Comparison of ENCODE assay signal across 11 cellular contexts in the genomic region with DNA sequence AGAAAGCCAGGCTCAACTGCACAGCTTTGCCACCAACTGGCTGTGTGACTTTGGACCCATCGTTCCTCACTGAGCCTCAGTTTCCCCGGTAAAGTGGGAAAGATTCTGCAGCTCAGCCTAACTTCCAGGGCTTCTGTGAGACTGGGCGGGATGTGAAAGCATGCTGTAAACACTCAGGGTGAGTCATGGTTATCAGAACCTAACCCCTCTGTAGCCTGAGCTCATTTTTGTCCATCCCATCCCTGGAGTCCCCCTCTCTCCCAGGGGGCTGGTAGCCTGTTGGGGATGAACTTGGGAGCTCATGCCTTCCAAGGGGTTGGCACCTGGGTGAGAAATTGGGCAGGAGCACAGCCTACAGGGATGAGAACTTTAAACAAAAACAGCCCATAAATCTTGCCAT. TPM values are rescaled to one million over a fixed set of nuclear protein-coding genes. Genes with fewer than 3 reads are reported as not detected.
DNase-seq lines count a peak whose midpoint lies in the region; ATAC-seq, FAIRE-seq and TF ChIP-seq lines count a peak whose summit lies in the region.
"Had no signal": no experiment of that assay in that cellular context is flagged by ENCODE, and none has a peak within 500 bp of the region (broad histone marks: within the 10 kb centered on the region; RNA-seq: fewer than 3 reads in every experiment).

No MANE protein-coding gene starts in this region.

- 83 to 100% methylated on average over 3 of the region's 3 CpGs for WGBS in tibial nerve, 2 donors

- H3K9me3 Mint-ChIP-seq in activated naive CD4-positive, alpha-beta T cell treated with anti-CD3 and anti-CD28 coated beads, Interleukin-2, amount 10 ng/mL, durations not matched to agents 7 days and 5 days: no peaks in the 10 kb centered on the region
- H3K9me3 Mint-ChIP-seq in activated T-helper 17 cell treated with anti-CD3 and anti-CD28 coated beads, Interleukin-2, amount 50 U/mL, for 72 hours: no peaks in the 10 kb centered on the region

- no peak for TF ChIP-seq CTCF in left lung (IDR thresholded peaks at IDR 0.05)
- TF ChIP-seq CTCF in tibial nerve (IDR thresholded peaks at IDR 0.05): no peak

- H3K27me3 Mint-ChIP-seq in activated naive CD4-positive, alpha-beta T cell treated with anti-CD3 and anti-CD28 coated beads, Interleukin-2, amount 10 ng/mL, durations not matched to agents 7 days and 5 days: no peaks in the 10 kb centered on the region
- no peaks in the 10 kb centered on the region for H3K27me3 Mint-ChIP-seq in activated T-helper 17 cell treated with anti-CD3 and anti-CD28 coated beads, Interleukin-2, amount 50 U/mL, for 72 hours

- peak overlapping the region; percentile 85 for H3K4me3 Mint-ChIP-seq in activated naive CD4-positive, alpha-beta T cell treated with anti-CD3 and anti-CD28 coated beads, Interleukin-2, amount 10 ng/mL, durations not matched to agents 7 days and 5 days
- peak overlapping the region; percentile 82 for H3K4me3 Mint-ChIP-seq in activated T-helper 17 cell treated with anti-CD3 and anti-CD28 coated beads, Interleukin-2, amount 50 U/mL, for 72 hours

- H3K36me3 Mint-ChIP-seq in activated naive CD4-positive, alpha-beta T cell treated with anti-CD3 and anti-CD28 coated beads, Interleukin-2, amount 10 ng/mL, durations not matched to agents 7 days and 5 days: peaks cover 51% of the 10 kb centered on the region
- H3K36me3 Mint-ChIP-seq in activated T-helper 17 cell treated with anti-CD3 and anti-CD28 coated beads, Interleukin-2, amount 50 U/mL, for 72 hours (ENCODE audit: low read depth): peaks cover 40% of the 10 kb centered on the region

- TF ChIP-seq EP300 in tibial nerve (IDR thresholded peaks at IDR 0.05): no peak

- H3K4me1 ChIP-seq in left lung (peaks cover 0 to 78% of the 10 kb centered on the region in 2 donors), tibial nerve (peaks cover 0 to 54% (median 31%) of the 10 kb centered on the region in 4 donors)

- no peak for FAIRE-seq in urothelium cell line (lab: Jason Lieb, UNC)
- FAIRE-seq: endothelial cell of umbilical vein had no signal

- peak overlapping the region; percentile 88 for H3K27ac Mint-ChIP-seq in activated naive CD4-positive, alpha-beta T cell treated with anti-CD3 and anti-CD28 coated beads, Interleukin-2, amount 10 ng/mL, durations not matched to agents 7 days and 5 days
- H3K27ac Mint-ChIP-seq in activated T-helper 17 cell treated with anti-CD3 and anti-CD28 coated beads, Interleukin-2, amount 50 U/mL, for 72 hours: peak overlapping the region; percentile 89

- peak; percentile 61 for ATAC-seq in activated T-helper 17 cell treated with anti-CD3 and anti-CD28 coated beads, Interleukin-2, amount 50 U/mL, for 72 hours (replicated peaks)
- no peak for ATAC-seq in left lung
- no peak for ATAC-seq in sciatic nerve
- no peak for ATAC-seq in GM18520 (IDR thresholded peaks at IDR 0.05; ENCODE audit: unreplicated experiment)
- ATAC-seq: Panc1 had no signal

- TF ChIP-seq POLR2A in tibial nerve (IDR thresholded peaks at IDR 0.05): no peak

- H3K4me1 Mint-ChIP-seq in activated naive CD4-positive, alpha-beta T cell treated with anti-CD3 and anti-CD28 coated beads, Interleukin-2, amount 10 ng/mL, durations not matched to agents 7 days and 5 days: peaks cover 80% of the 10 kb centered on the region
- peaks cover 62% of the 10 kb centered on the region for H3K4me1 Mint-ChIP-seq in activated T-helper 17 cell treated with anti-CD3 and anti-CD28 coated beads, Interleukin-2, amount 50 U/mL, for 72 hours

- H3K4me3 ChIP-seq in left lung: peak overlapping the region in 1 of 2 donors; percentile 72
- H3K4me3 ChIP-seq in tibial nerve: peak overlapping the region in 1 of 4 donors; percentile 82

- intact Hi-C loops in left lung (cut with DNase I): no loop called here
- intact Hi-C loops in sciatic nerve (cut with DNase I): no loop called here

- peak overlapping the region; percentile 71 to 92 for H3K27ac ChIP-seq in left lung
- H3K27ac ChIP-seq in tibial nerve: peak overlapping the region in 3 of 4 donors; percentile 81 to 90 (median 87)

- peak; percentile 25 for DNase-seq in activated naive CD4-positive, alpha-beta T cell treated with anti-CD3 and anti-CD28 coated beads, Interleukin-2, amount 10 ng/mL, durations not matched to agents 7 days and 5 days
- DNase-seq in activated naive CD4-positive, alpha-beta T cell (lab: John Stamatoyannopoulos, UW): no peak
- no peak for DNase-seq in left lung
- DNase-seq in tibial nerve (ENCODE audit: low spot score in 2 of 2): no peak
- no peak for DNase-seq in sciatic nerve (ENCODE audit: low spot score)
- DNase-seq in urothelium cell line (ENCODE audit: low spot score): no peak
- DNase-seq: activated CD8-positive, alpha-beta memory T cell treated with anti-CD3 and anti-CD28 coated beads for 24 hours had no signal

- H3K36me3 ChIP-seq in left lung: no peaks in the 10 kb centered on the region
- no peaks in the 10 kb centered on the region for H3K36me3 ChIP-seq in tibial nerve

- H3K9me3 ChIP-seq in left lung (no peaks in the 10 kb centered on the region), tibial nerve (no peaks in the 10 kb centered on the region)

- CTCF ChIA-PET in activated naive CD4-positive, alpha-beta T cell treated with anti-CD3 and anti-CD28 coated beads, Interleukin-2, amount 10 ng/mL, durations not matched to agents 7 days and 5 days (lab: Charles Lee): interaction anchor here (1.2 to 3.4 kb wide), 5 partner anchors 8 to 56 kb away, joined by 3 to 33 read pairs (median 5); no protein-coding TSS in a partner anchor

- no peaks in the 10 kb centered on the region for H3K27me3 ChIP-seq in left lung
- H3K27me3 ChIP-seq in tibial nerve: no peaks in the 10 kb centered on the region

RNA-seq across cellular contexts. Expression of a gene that starts 2.3 kb away (rescaled TPM):
- total RNA-seq in activated T-helper 17 cell treated with anti-CD3 and anti-CD28 coated beads, Interleukin-2, amount 50 U/mL, for 72 hours: 10 to 100 TPM; 27.4 to 40.1 TPM
- total RNA-seq in left lung (10 to 100 TPM; 34.6 to 66.4 TPM), tibial nerve (100 to 1,000 TPM in 3 of 4 donors, 10 to 100 TPM in 1; 95.6 to 201 (median 112) TPM), sciatic nerve (45.8 TPM)

RNA-seq across cellular contexts. Expression of a gene that starts 31.4 kb away (rescaled TPM):
- total RNA-seq in activated T-helper 17 cell treated with anti-CD3 and anti-CD28 coated beads, Interleukin-2, amount 50 U/mL, for 72 hours: 10 to 100 TPM; 32.2 to 41.1 TPM
- total RNA-seq in left lung: 10 to 100 TPM; 66.1 to 70.0 TPM
- total RNA-seq in tibial nerve: 10 to 100 TPM; 30.3 to 37.5 (median 33.7) TPM
- 41.9 TPM for total RNA-seq in sciatic nerve
